ENCODE assay signal across 1 cellular context in the genomic region with DNA sequence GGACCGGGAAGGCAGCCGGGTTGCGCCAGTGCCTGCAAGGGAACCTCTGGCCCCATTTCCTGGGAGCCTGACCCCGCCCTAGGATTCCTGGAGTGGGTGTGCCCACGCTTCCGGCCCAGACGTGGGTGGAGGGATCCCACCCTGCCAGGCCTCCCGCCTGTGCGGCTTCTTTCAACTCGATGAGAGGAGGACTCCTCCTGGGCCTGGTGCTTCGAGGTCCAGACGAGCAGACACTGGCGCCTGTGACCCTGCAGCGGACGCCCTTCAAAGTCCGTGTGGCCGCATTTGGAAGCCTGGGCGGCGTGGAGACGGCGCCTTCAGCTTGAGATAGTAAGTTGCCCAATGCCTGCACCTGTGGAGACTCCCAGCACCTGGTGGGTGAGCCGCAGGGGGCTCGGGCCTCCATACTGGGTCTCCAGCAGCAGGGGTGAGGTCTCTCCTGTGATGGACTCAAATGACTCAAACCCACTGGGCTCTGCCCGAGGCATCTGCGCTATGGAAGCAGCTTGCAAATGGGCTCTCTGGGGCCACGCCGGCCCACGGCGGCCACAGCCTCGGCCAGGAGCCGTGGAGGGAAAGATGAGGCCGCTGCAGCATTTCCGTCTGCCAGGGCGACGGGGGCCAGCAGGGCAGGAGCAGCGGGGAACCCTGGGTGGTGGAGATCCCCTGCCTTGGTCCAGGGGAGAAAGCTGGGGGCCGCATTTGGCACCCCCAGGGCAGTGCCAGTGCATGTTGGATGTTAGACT.
TF ChIP-seq lines count a peak whose summit lies in the region.

No MANE protein-coding gene starts in this region.

TF ChIP-seq in H1, 55 proteins besides CTCF, POLR2A, EP300 and RAD21 (continued from another document):
- TF ChIP-seq CHD2 (IDR thresholded peaks at IDR 0.05; ENCODE audit: low read length) (no peak), TEAD4 (IDR thresholded peaks at IDR 0.05; ENCODE audit: low read depth, low read length) (no peak), HDAC6 (IDR thresholded peaks at IDR 0.05; ENCODE audit: low read depth, low read length) (no peak), NANOG (IDR thresholded peaks at IDR 0.05; ENCODE audit: insufficient read depth, low read depth, low read length, poor library complexity, severe bottlenecking) (no peak), PHF8 (conservative IDR thresholded peaks at IDR 0.05; ENCODE audit: low read depth, low read length) (no peak), BCL11A (IDR thresholded peaks at IDR 0.05; ENCODE audit: low read depth in 2 of 2, low read length in 2 of 2) (no peak), CBX8 (IDR thresholded peaks at IDR 0.05; ENCODE audit: borderline replicate concordance, low read depth, low read length) (no peak)
- TF ChIP-seq, protein P1, sequence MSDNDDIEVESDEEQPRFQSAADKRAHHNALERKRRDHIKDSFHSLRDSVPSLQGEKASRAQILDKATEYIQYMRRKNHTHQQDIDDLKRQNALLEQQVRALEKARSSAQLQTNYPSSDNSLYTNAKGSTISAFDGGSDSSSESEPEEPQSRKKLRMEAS (IDR thresholded peaks at IDR 0.05), result no peak
- TF ChIP-seq, protein P2, sequence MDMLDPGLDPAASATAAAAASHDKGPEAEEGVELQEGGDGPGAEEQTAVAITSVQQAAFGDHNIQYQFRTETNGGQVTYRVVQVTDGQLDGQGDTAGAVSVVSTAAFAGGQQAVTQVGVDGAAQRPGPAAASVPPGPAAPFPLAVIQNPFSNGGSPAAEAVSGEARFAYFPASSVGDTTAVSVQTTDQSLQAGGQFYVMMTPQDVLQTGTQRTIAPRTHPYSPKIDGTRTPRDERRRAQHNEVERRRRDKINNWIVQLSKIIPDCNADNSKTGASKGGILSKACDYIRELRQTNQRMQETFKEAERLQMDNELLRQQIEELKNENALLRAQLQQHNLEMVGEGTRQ (IDR thresholded peaks at IDR 0.05; ENCODE audit: low read length), result no peak
